In the genomic region with DNA sequence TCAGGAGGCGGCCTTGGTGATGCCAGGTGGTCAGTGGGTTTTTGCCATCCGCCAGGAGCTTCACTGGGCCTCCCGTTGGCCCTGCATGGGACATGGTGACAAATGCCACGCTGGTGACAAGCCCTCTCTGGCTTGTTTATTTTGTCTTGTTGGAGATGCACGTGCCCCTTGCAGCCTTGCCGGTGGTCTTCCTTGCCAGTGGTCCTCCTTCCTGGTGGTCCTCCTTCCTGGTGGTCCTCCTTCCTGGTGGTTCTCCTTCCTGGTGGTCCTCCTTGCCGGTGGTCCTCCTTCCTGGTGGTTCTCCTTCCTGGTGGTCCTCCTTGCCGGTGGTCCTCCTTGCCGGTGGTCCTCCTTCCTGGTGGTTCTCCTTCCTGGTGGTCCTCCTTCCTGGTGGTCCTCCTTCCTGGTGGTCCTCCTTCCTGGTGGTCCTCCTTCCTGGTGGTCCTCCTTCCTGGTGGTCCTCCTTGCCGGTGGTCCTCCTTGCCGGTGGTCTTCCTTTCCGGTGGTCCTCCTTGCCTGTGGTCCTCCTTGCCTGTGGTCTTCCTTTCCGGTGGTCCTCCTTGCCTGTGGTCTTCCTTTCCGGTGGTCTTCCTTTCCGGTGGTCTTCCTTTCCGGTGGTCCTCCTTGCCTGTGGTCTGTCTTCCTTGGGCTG, we compare ENCODE assay signal across 2 cellular contexts.
TF ChIP-seq lines count a peak whose summit lies in the region.

No MANE protein-coding gene starts in this region.

TF ChIP-seq in HEK293, 187 proteins besides CTCF, POLR2A, EP300 and RAD21:
- TF ChIP-seq, protein P1, sequence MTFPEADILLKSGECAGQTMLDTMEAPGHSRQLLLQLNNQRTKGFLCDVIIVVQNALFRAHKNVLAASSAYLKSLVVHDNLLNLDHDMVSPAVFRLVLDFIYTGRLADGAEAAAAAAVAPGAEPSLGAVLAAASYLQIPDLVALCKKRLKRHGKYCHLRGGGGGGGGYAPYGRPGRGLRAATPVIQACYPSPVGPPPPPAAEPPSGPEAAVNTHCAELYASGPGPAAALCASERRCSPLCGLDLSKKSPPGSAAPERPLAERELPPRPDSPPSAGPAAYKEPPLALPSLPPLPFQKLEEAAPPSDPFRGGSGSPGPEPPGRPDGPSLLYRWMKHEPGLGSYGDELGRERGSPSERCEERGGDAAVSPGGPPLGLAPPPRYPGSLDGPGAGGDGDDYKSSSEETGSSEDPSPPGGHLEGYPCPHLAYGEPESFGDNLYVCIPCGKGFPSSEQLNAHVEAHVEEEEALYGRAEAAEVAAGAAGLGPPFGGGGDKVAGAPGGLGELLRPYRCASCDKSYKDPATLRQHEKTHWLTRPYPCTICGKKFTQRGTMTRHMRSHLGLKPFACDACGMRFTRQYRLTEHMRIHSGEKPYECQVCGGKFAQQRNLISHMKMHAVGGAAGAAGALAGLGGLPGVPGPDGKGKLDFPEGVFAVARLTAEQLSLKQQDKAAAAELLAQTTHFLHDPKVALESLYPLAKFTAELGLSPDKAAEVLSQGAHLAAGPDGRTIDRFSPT (tag by site-specific recombination; IDR thresholded peaks at IDR 0.05): 0 out of 2 replicates have a peak, but pooled peaks have one; percentile 22
- peak; percentile 78 for TF ChIP-seq GLIS1 (tag by site-specific recombination; IDR thresholded peaks at IDR 0.05)
TF ChIP-seq in HEK293: peak in this region for 2; not testable (repeated sequence) for 185.

TF ChIP-seq in K562, 482 proteins besides CTCF, POLR2A, EP300 and RAD21:
- TF ChIP-seq ZNF263 (CRISPR knock-in tag; IDR thresholded peaks at IDR 0.05; ENCODE audit: borderline replicate concordance): peak; percentile 96
TF ChIP-seq in K562: peak in this region for 1; not testable (repeated sequence) for 481.
